In the genomic region with DNA sequence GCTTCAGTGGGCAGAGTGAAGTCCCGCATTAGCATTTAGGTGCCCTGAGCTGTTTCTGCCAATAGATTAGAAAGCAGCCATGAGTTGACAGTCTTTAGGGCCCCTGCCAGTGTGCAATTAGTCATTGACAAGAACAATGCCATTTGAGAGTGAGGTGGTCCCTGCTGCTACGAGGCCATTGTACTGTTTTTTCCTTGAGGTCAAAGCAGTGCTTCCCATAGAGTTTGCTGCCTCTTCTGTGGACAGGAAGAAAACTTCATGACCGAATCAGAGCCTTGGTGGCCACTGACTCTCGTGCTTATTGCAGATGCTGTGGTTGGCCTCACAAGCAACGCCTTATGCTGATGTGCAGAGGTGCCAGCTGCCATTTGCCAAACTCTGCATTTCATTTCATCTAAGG, we compare ENCODE assay signal across 1 cellular context.
TF ChIP-seq lines count a peak whose summit lies in the region.

No MANE protein-coding gene starts in this region.

TF ChIP-seq in HepG2, 621 proteins besides CTCF, POLR2A, EP300 and RAD21 (continued from another document):
- TF ChIP-seq, protein P1, sequence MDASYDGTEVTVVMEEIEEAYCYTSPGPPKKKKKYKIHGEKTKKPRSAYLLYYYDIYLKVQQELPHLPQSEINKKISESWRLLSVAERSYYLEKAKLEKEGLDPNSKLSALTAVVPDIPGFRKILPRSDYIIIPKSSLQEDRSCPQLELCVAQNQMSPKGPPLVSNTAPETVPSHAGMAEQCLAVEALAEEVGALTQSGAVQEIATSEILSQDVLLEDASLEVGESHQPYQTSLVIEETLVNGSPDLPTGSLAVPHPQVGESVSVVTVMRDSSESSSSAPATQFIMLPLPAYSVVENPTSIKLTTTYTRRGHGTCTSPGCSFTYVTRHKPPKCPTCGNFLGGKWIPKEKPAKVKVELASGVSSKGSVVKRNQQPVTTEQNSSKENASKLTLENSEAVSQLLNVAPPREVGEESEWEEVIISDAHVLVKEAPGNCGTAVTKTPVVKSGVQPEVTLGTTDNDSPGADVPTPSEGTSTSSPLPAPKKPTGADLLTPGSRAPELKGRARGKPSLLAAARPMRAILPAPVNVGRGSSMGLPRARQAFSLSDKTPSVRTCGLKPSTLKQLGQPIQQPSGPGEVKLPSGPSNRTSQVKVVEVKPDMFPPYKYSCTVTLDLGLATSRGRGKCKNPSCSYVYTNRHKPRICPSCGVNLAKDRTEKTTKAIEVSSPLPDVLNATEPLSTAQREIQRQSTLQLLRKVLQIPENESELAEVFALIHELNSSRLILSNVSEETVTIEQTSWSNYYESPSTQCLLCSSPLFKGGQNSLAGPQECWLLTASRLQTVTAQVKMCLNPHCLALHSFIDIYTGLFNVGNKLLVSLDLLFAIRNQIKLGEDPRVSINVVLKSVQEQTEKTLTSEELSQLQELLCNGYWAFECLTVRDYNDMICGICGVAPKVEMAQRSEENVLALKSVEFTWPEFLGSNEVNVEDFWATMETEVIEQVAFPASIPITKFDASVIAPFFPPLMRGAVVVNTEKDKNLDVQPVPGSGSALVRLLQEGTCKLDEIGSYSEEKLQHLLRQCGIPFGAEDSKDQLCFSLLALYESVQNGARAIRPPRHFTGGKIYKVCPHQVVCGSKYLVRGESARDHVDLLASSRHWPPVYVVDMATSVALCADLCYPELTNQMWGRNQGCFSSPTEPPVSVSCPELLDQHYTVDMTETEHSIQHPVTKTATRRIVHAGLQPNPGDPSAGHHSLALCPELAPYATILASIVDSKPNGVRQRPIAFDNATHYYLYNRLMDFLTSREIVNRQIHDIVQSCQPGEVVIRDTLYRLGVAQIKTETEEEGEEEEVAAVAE (CRISPR knock-in tag; IDR thresholded peaks at IDR 0.05; ENCODE audit: borderline replicate concordance) = no peak
TF ChIP-seq in HepG2: peak in this region for 1.
